ENCODE assay signal across 11 cellular contexts in the genomic region with DNA sequence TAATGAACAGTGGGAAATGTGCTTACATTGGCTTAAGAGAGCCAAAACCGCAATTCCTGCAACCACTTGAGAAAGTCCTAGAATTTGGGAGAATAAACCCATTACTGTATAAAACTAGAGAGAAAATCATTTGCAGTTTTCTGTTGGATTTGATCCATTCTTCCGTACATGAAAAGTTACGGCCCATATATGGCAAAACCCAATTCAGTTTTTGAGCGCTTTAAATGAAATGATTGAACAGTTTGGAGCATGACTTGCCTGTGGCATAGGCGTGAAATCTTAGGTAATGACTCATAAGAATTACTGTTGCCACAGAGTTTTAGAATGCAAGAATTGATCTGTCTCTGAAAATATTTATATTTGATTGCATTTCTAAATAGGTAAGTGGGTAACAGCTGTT. TPM values are rescaled to one million over a fixed set of nuclear protein-coding genes. Genes with fewer than 3 reads are reported as not detected.
A peak's percentile ranks its signal among the peaks of the same experiment; 100 is the strongest.
DNase-seq lines count a peak whose midpoint lies in the region; ATAC-seq and TF ChIP-seq lines count a peak whose summit lies in the region.
"Had no signal": no experiment of that assay in that cellular context is flagged by ENCODE, and none has a peak within 500 bp of the region (broad histone marks: within the 10 kb centered on the region; RNA-seq: fewer than 3 reads in every experiment).

No MANE protein-coding gene starts in this region.

- H3K36me3 ChIP-seq in adipocyte (ENCODE audit: control insufficient read depth, insufficient read depth, low read length, severe bottlenecking): no peaks in the 10 kb centered on the region
- H3K36me3 ChIP-seq: prostate gland had no signal

- POLR2A ChIA-PET in activated CD4-positive, alpha-beta T cell treated with anti-CD3 and anti-CD28 coated beads for 36 hours (lab: Charles Lee): no interaction called here

- H3K9me3 ChIP-seq in adipocyte (ENCODE audit: control insufficient read depth, low read length): no peaks in the 10 kb centered on the region
- H3K9me3 ChIP-seq: prostate gland had no signal

- no peaks in the 10 kb centered on the region for H3K27me3 ChIP-seq in adipocyte (replicated peaks; ENCODE audit: control insufficient read depth, insufficient read depth, low read length)

- no peak overlapping the region for H3K27ac Mint-ChIP-seq in activated CD4-positive, alpha-beta T cell treated with anti-CD3 and anti-CD28 coated beads for 36 hours

- TF ChIP-seq CTCF in fibroblast of mammary gland (conservative IDR thresholded peaks at IDR 0.05; ENCODE audit: control insufficient read depth, insufficient read depth, low read depth, low read length): no peak

- H3K9me3 Mint-ChIP-seq in activated CD4-positive, alpha-beta T cell treated with anti-CD3 and anti-CD28 coated beads for 36 hours (ENCODE audit: low read depth): no peaks in the 10 kb centered on the region

- peaks cover 8% of the 10 kb centered on the region for H3K4me1 ChIP-seq in adipocyte (ENCODE audit: control insufficient read depth, insufficient read depth, low read length)

- ATAC-seq in activated CD4-positive, alpha-beta T cell treated with anti-CD3 and anti-CD28 coated beads for 36 hours: peak; percentile 54
- peak; percentile 69 for ATAC-seq in stimulated activated naive CD8-positive, alpha-beta T cell treated with anti-CD3 and anti-CD28 coated beads, Interleukin-15, Interleukin-2, amounts not matched to agents 100 U/mL and 50 U/mL, for 24 hours
- no peak for ATAC-seq in GM18858 (IDR thresholded peaks at IDR 0.05; ENCODE audit: unreplicated experiment)

- CTCF ChIA-PET in activated CD4-positive, alpha-beta T cell treated with anti-CD3 and anti-CD28 coated beads for 36 hours (lab: Charles Lee): no interaction called here

- no peak for DNase-seq in activated CD4-positive, alpha-beta T cell treated with anti-CD3 and anti-CD28 coated beads for 36 hours
- no peak for DNase-seq in activated CD4-positive, alpha-beta T cell treated with anti-CD3 and anti-CD28 coated beads, Interleukin-2, amount 50 U/mL, for 1 hour
- DNase-seq in adipocyte (ENCODE audit: low read depth) (peak; percentile 39), fibroblast of mammary gland (ENCODE audit: low read depth) (peak; percentile 74), HT-29 (ENCODE audit: low spot score) (no peak), NCI-H2171 (lab: John Stamatoyannopoulos, UW) (no peak)
- DNase-seq in stimulated activated naive CD8-positive, alpha-beta T cell treated with anti-CD3 and anti-CD28 coated beads, Interleukin-15, Interleukin-2, amounts not matched to agents 100 U/mL and 50 U/mL, for 24 hours: no peak
- DNase-seq: NCI-H524, SHP77 treated with DMSO at 0.1 percent for 48 hours had no signal

- intact Hi-C loops in activated CD4-positive, alpha-beta T cell treated with anti-CD3 and anti-CD28 coated beads for 36 hours (cut with DNase I, micrococcal nuclease): no loop called here

- no peaks in the 10 kb centered on the region for H3K27me3 Mint-ChIP-seq in activated CD4-positive, alpha-beta T cell treated with anti-CD3 and anti-CD28 coated beads for 36 hours

- H3K36me3 Mint-ChIP-seq in activated CD4-positive, alpha-beta T cell treated with anti-CD3 and anti-CD28 coated beads for 36 hours (ENCODE audit: low read depth): peaks cover 2% of the 10 kb centered on the region

- H3K4me3 ChIP-seq in adipocyte (ENCODE audit: low read length) (no peak overlapping the region), fibroblast of mammary gland (ENCODE audit: control insufficient read depth, low read depth, low read length) (no peak overlapping the region)
- H3K4me3 ChIP-seq: prostate gland had no signal

- H3K4me1 Mint-ChIP-seq in activated CD4-positive, alpha-beta T cell treated with anti-CD3 and anti-CD28 coated beads for 36 hours: peaks cover 28% of the 10 kb centered on the region

- no peak overlapping the region for H3K9ac ChIP-seq in adipocyte (ENCODE audit: low read length)

- H3K4me3 Mint-ChIP-seq in activated CD4-positive, alpha-beta T cell treated with anti-CD3 and anti-CD28 coated beads for 36 hours: no peak overlapping the region

RNA-seq across cellular contexts. Expression of gene PHLPP1, which starts 52.0 kb away (rescaled TPM):
- 1 to 10 TPM; 6.8 to 8.5 TPM for total RNA-seq in activated CD4-positive, alpha-beta T cell treated with anti-CD3 and anti-CD28 coated beads for 36 hours
- 7.5 and 7.9 TPM in 2 replicates for total RNA-seq in HT-29 (2014; rRNA removed; shearing (Covaris generic))

Comparison
In these comparisons a context has a peak if more than half of its experiments do, and no peak if none do; other contexts are left out.
1. DNase-seq: peak in adipocyte (single experiment) and fibroblast of mammary gland (single experiment); none in activated CD4-positive, alpha-beta T cell treated with anti-CD3 and anti-CD28 coated beads for 36 hours (single experiment), activated CD4-positive, alpha-beta T cell treated with anti-CD3 and anti-CD28 coated beads, Interleukin-2, amount 50 U/mL, for 1 hour (single experiment), stimulated activated naive CD8-positive, alpha-beta T cell treated with anti-CD3 and anti-CD28 coated beads, Interleukin-15, Interleukin-2, amounts not matched to agents 100 U/mL and 50 U/mL, for 24 hours (single experiment), HT-29 (single experiment) and NCI-H2171 (single experiment).